ENCODE assay signal across 1 cellular context in genomic region chr14:102183922-102184677, GRCh38.
A peak's percentile ranks its signal among the peaks of the same experiment; 100 is the strongest.
TF ChIP-seq lines count a peak whose summit lies in the region.

No MANE protein-coding gene starts in this region.

TF ChIP-seq in neural cell, 6 proteins besides CTCF, POLR2A, EP300 and RAD21 (continued from another document):
- TF ChIP-seq REST (IDR thresholded peaks at IDR 0.05; ENCODE audit: borderline replicate concordance) (no peak), TAF1 (IDR thresholded peaks at IDR 0.05; ENCODE audit: low read depth) (peak; percentile 20), POLR2AphosphoS5 (IDR thresholded peaks at IDR 0.05) (peak; percentile 56)
